ENCODE assay signal across 1 cellular context in the genomic region with DNA sequence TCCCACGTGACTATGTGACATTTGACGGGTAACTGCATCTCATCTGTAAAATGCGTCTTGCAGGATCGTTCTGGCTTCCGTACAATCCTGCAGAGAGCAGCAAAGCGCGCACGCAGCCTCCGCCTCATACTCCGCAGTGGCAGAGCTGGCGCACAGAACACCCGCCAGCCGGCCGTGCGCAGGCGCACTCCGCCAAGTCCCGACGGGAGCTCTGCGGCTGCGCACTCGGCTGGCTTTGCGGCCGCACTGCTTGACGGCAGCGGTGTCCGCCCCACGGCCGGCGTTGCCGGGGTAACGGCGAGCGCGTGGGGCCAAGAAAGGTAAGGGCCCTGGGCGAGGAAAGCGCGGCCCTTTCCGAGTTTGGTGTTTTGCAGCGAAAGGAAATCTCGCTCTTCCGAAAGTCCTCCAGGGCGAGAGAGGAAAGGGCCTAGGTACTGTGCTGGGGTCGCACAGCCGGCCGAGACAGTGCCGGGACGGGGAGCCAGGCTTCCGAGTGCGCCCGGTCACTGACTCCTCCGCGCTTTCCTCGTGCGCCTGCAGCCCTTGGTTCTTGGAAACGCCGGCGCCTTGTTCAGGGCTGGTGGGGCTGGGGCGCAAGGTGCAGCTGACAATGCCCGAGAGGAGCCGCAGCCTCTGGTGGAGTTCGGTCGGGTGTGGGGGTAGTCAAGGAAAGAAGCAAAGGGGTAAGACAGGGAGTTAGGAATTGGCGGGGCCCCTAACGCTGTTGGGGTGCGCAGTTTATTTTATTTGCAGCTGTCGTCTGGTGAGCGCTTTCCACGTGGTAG.
A peak's percentile ranks its signal among the peaks of the same experiment; 100 is the strongest.
TF ChIP-seq lines count a peak whose summit lies in the region.

A gene (plus strand): TSS at position 283 of the 785 bp plus-strand sequence. CDS start 5,321 bp downstream, outside the sequence.

TF ChIP-seq in HepG2, 621 proteins besides CTCF, POLR2A, EP300 and RAD21 (continued from another document and continues in another):
- TF ChIP-seq ZNF782 (CRISPR knock-in tag; IDR thresholded peaks at IDR 0.05; ENCODE audit: borderline replicate concordance) (no peak; the same call in 1 of the 2 replicates), ETV5 (CRISPR knock-in tag; IDR thresholded peaks at IDR 0.05; ENCODE audit: borderline replicate concordance) (peak; percentile 9), SP140L (CRISPR knock-in tag; IDR thresholded peaks at IDR 0.05; ENCODE audit: borderline replicate concordance) (no peak), NRL (CRISPR knock-in tag; IDR thresholded peaks at IDR 0.05; ENCODE audit: borderline replicate concordance) (no peak; the same call in 1 of the 2 replicates), ZKSCAN1 (IDR thresholded peaks at IDR 0.05; ENCODE audit: low read length) (no peak), EEA1 (CRISPR knock-in tag; IDR thresholded peaks at IDR 0.05; ENCODE audit: borderline replicate concordance) (no peak), ZNF20 (CRISPR knock-in tag; IDR thresholded peaks at IDR 0.05) (no peak), ZFP36 (IDR thresholded peaks at IDR 0.05; ENCODE audit: borderline replicate concordance, low read depth, low read length, partially characterized antibody) (no peak), SP2 (CRISPR knock-in tag; IDR thresholded peaks at IDR 0.05) (no peak), ZNF12 (CRISPR knock-in tag; IDR thresholded peaks at IDR 0.05) (no peak), RBM39 (IDR thresholded peaks at IDR 0.05; ENCODE audit: low read depth, low read length, poor library complexity, severe bottlenecking) (no peak), PLRG1 (conservative IDR thresholded peaks at IDR 0.05) (no peak), ZNF724P (CRISPR knock-in tag; IDR thresholded peaks at IDR 0.05; ENCODE audit: borderline replicate concordance) (peak; percentile 52; the same call in 1 of the 2 replicates), HES4 (CRISPR knock-in tag; IDR thresholded peaks at IDR 0.05; ENCODE audit: borderline replicate concordance) (0 out of 2 replicates have a peak, but pooled peaks have one; percentile 57), ZNF34 (CRISPR knock-in tag; IDR thresholded peaks at IDR 0.05; ENCODE audit: borderline replicate concordance) (no peak), ZNF180 (CRISPR knock-in tag; IDR thresholded peaks at IDR 0.05; ENCODE audit: borderline replicate concordance, low read depth) (no peak), ZNF747 (CRISPR knock-in tag; IDR thresholded peaks at IDR 0.05; ENCODE audit: borderline replicate concordance) (peak; percentile 43), IRF2 (CRISPR knock-in tag; IDR thresholded peaks at IDR 0.05) (peak; percentile 19; the same call in 1 of the 2 replicates), KDM6A (CRISPR knock-in tag; IDR thresholded peaks at IDR 0.05; ENCODE audit: low read depth) (no peak), HNF4A (CRISPR knock-in tag; IDR thresholded peaks at IDR 0.05) (0 out of 2 replicates have a peak, but pooled peaks have one; percentile 4), ARNTL (CRISPR knock-in tag; IDR thresholded peaks at IDR 0.05) (no peak), SOX6 (IDR thresholded peaks at IDR 0.05) (no peak), SOX6 (CRISPR knock-in tag; IDR thresholded peaks at IDR 0.05) (peak; percentile 62), ZNF24 (IDR thresholded peaks at IDR 0.05) (no peak), ZNF660 (CRISPR knock-in tag; IDR thresholded peaks at IDR 0.05; ENCODE audit: borderline replicate concordance, low read depth) (no peak), ZFP90 (CRISPR knock-in tag; IDR thresholded peaks at IDR 0.05; ENCODE audit: borderline replicate concordance) (no peak), YY1 (IDR thresholded peaks at IDR 0.05; ENCODE audit: insufficient read depth, insufficient replicate concordance, low read depth, low read length) (no peak), HMG20B (CRISPR knock-in tag; conservative IDR thresholded peaks at IDR 0.05) (0 out of 2 replicates have a peak, but pooled peaks have one; percentile 19), FOSL2 (CRISPR knock-in tag; IDR thresholded peaks at IDR 0.05) (no peak), GFI1 (CRISPR knock-in tag; IDR thresholded peaks at IDR 0.05; ENCODE audit: borderline replicate concordance) (peak; percentile 39; the same call in 1 of the 2 replicates)
- TF ChIP-seq, protein P1, sequence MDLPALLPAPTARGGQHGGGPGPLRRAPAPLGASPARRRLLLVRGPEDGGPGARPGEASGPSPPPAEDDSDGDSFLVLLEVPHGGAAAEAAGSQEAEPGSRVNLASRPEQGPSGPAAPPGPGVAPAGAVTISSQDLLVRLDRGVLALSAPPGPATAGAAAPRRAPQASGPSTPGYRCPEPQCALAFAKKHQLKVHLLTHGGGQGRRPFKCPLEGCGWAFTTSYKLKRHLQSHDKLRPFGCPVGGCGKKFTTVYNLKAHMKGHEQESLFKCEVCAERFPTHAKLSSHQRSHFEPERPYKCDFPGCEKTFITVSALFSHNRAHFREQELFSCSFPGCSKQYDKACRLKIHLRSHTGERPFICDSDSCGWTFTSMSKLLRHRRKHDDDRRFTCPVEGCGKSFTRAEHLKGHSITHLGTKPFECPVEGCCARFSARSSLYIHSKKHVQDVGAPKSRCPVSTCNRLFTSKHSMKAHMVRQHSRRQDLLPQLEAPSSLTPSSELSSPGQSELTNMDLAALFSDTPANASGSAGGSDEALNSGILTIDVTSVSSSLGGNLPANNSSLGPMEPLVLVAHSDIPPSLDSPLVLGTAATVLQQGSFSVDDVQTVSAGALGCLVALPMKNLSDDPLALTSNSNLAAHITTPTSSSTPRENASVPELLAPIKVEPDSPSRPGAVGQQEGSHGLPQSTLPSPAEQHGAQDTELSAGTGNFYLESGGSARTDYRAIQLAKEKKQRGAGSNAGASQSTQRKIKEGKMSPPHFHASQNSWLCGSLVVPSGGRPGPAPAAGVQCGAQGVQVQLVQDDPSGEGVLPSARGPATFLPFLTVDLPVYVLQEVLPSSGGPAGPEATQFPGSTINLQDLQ (CRISPR knock-in tag; IDR thresholded peaks at IDR 0.05), result 0 out of 2 replicates have a peak, but pooled peaks have one; percentile 29
- TF ChIP-seq, protein P2, sequence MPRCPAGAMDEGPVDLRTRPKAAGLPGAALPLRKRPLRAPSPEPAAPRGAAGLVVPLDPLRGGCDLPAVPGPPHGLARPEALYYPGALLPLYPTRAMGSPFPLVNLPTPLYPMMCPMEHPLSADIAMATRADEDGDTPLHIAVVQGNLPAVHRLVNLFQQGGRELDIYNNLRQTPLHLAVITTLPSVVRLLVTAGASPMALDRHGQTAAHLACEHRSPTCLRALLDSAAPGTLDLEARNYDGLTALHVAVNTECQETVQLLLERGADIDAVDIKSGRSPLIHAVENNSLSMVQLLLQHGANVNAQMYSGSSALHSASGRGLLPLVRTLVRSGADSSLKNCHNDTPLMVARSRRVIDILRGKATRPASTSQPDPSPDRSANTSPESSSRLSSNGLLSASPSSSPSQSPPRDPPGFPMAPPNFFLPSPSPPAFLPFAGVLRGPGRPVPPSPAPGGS (CRISPR knock-in tag; IDR thresholded peaks at IDR 0.05), result no peak
- TF ChIP-seq, protein P3, sequence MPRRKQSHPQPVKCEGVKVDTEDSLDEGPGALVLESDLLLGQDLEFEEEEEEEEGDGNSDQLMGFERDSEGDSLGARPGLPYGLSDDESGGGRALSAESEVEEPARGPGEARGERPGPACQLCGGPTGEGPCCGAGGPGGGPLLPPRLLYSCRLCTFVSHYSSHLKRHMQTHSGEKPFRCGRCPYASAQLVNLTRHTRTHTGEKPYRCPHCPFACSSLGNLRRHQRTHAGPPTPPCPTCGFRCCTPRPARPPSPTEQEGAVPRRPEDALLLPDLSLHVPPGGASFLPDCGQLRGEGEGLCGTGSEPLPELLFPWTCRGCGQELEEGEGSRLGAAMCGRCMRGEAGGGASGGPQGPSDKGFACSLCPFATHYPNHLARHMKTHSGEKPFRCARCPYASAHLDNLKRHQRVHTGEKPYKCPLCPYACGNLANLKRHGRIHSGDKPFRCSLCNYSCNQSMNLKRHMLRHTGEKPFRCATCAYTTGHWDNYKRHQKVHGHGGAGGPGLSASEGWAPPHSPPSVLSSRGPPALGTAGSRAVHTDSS (CRISPR knock-in tag; conservative IDR thresholded peaks at IDR 0.05), result no peak
- TF ChIP-seq, protein P4, sequence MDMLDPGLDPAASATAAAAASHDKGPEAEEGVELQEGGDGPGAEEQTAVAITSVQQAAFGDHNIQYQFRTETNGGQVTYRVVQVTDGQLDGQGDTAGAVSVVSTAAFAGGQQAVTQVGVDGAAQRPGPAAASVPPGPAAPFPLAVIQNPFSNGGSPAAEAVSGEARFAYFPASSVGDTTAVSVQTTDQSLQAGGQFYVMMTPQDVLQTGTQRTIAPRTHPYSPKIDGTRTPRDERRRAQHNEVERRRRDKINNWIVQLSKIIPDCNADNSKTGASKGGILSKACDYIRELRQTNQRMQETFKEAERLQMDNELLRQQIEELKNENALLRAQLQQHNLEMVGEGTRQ (IDR thresholded peaks at IDR 0.05; ENCODE audit: low read depth, low read length), result 0 out of 2 replicates have a peak, but pooled peaks have one; percentile 61
- TF ChIP-seq, protein P4 (CRISPR knock-in tag; IDR thresholded peaks at IDR 0.05; ENCODE audit: borderline replicate concordance), result no peak
- TF ChIP-seq, protein P5, sequence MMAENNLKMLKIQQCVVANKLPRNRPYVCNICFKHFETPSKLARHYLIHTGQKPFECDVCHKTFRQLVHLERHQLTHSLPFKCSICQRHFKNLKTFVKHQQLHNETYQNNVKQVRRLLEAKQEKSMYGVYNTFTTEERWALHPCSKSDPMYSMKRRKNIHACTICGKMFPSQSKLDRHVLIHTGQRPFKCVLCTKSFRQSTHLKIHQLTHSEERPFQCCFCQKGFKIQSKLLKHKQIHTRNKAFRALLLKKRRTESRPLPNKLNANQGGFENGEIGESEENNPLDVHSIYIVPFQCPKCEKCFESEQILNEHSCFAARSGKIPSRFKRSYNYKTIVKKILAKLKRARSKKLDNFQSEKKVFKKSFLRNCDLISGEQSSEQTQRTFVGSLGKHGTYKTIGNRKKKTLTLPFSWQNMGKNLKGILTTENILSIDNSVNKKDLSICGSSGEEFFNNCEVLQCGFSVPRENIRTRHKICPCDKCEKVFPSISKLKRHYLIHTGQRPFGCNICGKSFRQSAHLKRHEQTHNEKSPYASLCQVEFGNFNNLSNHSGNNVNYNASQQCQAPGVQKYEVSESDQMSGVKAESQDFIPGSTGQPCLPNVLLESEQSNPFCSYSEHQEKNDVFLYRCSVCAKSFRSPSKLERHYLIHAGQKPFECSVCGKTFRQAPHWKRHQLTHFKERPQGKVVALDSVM (CRISPR knock-in tag; IDR thresholded peaks at IDR 0.05), result peak; percentile 61
- TF ChIP-seq, protein P6, sequence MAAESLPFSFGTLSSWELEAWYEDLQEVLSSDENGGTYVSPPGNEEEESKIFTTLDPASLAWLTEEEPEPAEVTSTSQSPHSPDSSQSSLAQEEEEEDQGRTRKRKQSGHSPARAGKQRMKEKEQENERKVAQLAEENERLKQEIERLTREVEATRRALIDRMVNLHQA (CRISPR knock-in tag; IDR thresholded peaks at IDR 0.05), result no peak
- TF ChIP-seq, protein P7, sequence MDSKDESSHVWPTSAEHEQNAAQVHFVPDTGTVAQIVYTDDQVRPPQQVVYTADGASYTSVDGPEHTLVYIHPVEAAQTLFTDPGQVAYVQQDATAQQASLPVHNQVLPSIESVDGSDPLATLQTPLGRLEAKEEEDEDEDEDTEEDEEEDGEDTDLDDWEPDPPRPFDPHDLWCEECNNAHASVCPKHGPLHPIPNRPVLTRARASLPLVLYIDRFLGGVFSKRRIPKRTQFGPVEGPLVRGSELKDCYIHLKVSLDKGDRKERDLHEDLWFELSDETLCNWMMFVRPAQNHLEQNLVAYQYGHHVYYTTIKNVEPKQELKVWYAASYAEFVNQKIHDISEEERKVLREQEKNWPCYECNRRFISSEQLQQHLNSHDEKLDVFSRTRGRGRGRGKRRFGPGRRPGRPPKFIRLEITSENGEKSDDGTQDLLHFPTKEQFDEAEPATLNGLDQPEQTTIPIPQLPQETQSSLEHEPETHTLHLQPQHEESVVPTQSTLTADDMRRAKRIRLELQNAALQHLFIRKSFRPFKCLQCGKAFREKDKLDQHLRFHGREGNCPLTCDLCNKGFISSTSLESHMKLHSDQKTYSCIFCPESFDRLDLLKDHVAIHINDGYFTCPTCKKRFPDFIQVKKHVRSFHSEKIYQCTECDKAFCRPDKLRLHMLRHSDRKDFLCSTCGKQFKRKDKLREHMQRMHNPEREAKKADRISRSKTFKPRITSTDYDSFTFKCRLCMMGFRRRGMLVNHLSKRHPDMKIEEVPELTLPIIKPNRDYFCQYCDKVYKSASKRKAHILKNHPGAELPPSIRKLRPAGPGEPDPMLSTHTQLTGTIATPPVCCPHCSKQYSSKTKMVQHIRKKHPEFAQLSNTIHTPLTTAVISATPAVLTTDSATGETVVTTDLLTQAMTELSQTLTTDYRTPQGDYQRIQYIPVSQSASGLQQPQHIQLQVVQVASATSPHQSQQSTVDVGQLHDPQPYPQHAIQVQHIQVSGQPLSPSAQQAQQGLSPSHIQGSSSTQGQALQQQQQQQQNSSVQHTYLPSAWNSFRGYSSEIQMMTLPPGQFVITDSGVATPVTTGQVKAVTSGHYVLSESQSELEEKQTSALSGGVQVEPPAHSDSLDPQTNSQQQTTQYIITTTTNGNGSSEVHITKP (CRISPR knock-in tag; IDR thresholded peaks at IDR 0.05; ENCODE audit: low read depth), result no peak
- TF ChIP-seq, protein P8, sequence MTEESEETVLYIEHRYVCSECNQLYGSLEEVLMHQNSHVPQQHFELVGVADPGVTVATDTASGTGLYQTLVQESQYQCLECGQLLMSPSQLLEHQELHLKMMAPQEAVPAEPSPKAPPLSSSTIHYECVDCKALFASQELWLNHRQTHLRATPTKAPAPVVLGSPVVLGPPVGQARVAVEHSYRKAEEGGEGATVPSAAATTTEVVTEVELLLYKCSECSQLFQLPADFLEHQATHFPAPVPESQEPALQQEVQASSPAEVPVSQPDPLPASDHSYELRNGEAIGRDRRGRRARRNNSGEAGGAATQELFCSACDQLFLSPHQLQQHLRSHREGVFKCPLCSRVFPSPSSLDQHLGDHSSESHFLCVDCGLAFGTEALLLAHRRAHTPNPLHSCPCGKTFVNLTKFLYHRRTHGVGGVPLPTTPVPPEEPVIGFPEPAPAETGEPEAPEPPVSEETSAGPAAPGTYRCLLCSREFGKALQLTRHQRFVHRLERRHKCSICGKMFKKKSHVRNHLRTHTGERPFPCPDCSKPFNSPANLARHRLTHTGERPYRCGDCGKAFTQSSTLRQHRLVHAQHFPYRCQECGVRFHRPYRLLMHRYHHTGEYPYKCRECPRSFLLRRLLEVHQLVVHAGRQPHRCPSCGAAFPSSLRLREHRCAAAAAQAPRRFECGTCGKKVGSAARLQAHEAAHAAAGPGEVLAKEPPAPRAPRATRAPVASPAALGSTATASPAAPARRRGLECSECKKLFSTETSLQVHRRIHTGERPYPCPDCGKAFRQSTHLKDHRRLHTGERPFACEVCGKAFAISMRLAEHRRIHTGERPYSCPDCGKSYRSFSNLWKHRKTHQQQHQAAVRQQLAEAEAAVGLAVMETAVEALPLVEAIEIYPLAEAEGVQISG (CRISPR knock-in tag; IDR thresholded peaks at IDR 0.05), result peak; percentile 70
